ENCODE assay signal across 20 cellular contexts in the genomic region with DNA sequence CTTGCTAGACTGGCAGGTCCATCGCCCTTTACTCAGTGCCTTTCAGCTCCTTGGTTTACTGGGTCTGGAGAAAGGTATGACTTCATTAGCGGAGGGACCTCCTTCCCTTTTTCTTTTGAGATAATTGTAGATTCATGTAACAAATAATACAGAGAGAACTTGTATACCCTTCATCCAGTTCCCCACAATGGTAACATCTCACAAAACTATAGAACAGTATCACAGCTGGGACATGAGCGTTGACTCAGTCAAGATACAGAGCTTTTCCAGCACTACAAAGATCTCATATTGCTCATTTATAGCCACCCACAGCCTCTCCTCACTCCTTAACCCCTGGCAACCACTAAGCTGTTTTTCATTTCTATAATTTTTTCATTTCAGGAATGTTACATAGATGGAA. TPM values are rescaled to one million over a fixed set of nuclear protein-coding genes. Genes with fewer than 3 reads are reported as not detected.
DNase-seq lines count a peak whose midpoint lies in the region; ATAC-seq and TF ChIP-seq lines count a peak whose summit lies in the region.
"Had no signal": no experiment of that assay in that cellular context is flagged by ENCODE, and none has a peak within 500 bp of the region (broad histone marks: within the 10 kb centered on the region; RNA-seq: fewer than 3 reads in every experiment).

No MANE protein-coding gene starts in this region.

- peaks cover 29% of the 10 kb centered on the region; the same call in 1 of the 2 replicates for H3K36me3 ChIP-seq in GM23338 (ENCODE audit: insufficient read depth)
- H3K36me3 ChIP-seq in endodermal cell (ENCODE audit: control insufficient read depth, insufficient read depth, low read length): peaks cover 90% of the 10 kb centered on the region

- H3K27me3 Mint-ChIP-seq in GM23338 (ENCODE audit: insufficient read depth, low read depth, poor library complexity) (no peaks in the 10 kb centered on the region), endodermal cell (ENCODE audit: insufficient read depth) (no peaks in the 10 kb centered on the region)
- H3K27me3 Mint-ChIP-seq in stimulated activated memory B cell treated with anti-CD40 and anti-IgM and Interleukin-4, amounts not matched to agents 10 μg/mL and 1 μg/mL and 100 μg/mL, for 72 hours: no peaks in the 10 kb centered on the region
- H3K27me3 Mint-ChIP-seq in activated T-helper 2 cell treated with anti-CD3 and anti-CD28 coated beads, Interferon-gamma antibody, Interleukin-2, Interleukin-4, amounts not matched to agents 10 μg/mL and 5 μg/mL and 100 μg/mL, durations not matched to agents 14 hours and 24 hours and 36 hours (ENCODE audit: low read depth): peaks cover 6% of the 10 kb centered on the region

- TF ChIP-seq CTCF in GM23338 (conservative IDR thresholded peaks at IDR 0.05; ENCODE audit: low read depth in 2 of 2) (no peak), endodermal cell (conservative IDR thresholded peaks at IDR 0.05) (no peak)

- WGBS in endodermal cell (ENCODE audit: insufficient coverage in 1 of 2, insufficient read length in 1 of 2), 2 experiments: 100% methylated on average over 1 to 2 of the region's 3 CpGs

- peaks cover 100% of the 10 kb centered on the region for H3K79me2 ChIP-seq in GM23338 (replicated peaks; ENCODE audit: insufficient read depth)

- peaks cover 48% of the 10 kb centered on the region for H4K20me1 ChIP-seq in GM23338 (replicated peaks; ENCODE audit: insufficient read depth)

- H3K4me3 Mint-ChIP-seq in GM23338 (no peak overlapping the region), endodermal cell (no peak overlapping the region)
- H3K4me3 Mint-ChIP-seq in stimulated activated memory B cell treated with anti-CD40 and anti-IgM and Interleukin-4, amounts not matched to agents 10 μg/mL and 1 μg/mL and 100 μg/mL, for 72 hours: no peak overlapping the region
- H3K4me3 Mint-ChIP-seq in activated T-helper 2 cell treated with anti-CD3 and anti-CD28 coated beads, Interferon-gamma antibody, Interleukin-2, Interleukin-4, amounts not matched to agents 10 μg/mL and 5 μg/mL and 100 μg/mL, durations not matched to agents 14 hours and 24 hours and 36 hours (ENCODE audit: low read depth): no peak overlapping the region
- H3K4me3 Mint-ChIP-seq: CD4-positive, alpha-beta memory T cell; H9; HFFc6 had no signal

- H3K27me3 ChIP-seq in GM23338 (ENCODE audit: insufficient read depth) (no peaks in the 10 kb centered on the region), endodermal cell (ENCODE audit: control insufficient read depth, insufficient read depth, low read length, poor library complexity, severe bottlenecking) (no peaks in the 10 kb centered on the region)

- peaks cover 78% of the 10 kb centered on the region for H3K4me1 Mint-ChIP-seq in GM23338
- peaks cover 36% of the 10 kb centered on the region for H3K4me1 Mint-ChIP-seq in endodermal cell
- H3K4me1 Mint-ChIP-seq in stimulated activated memory B cell treated with anti-CD40 and anti-IgM and Interleukin-4, amounts not matched to agents 10 μg/mL and 1 μg/mL and 100 μg/mL, for 72 hours: peaks cover 68% of the 10 kb centered on the region
- no peaks in the 10 kb centered on the region for H3K4me1 Mint-ChIP-seq in activated T-helper 2 cell treated with anti-CD3 and anti-CD28 coated beads, Interferon-gamma antibody, Interleukin-2, Interleukin-4, amounts not matched to agents 10 μg/mL and 5 μg/mL and 100 μg/mL, durations not matched to agents 14 hours and 24 hours and 36 hours (ENCODE audit: low read depth)
- H3K4me1 Mint-ChIP-seq: CD4-positive, alpha-beta memory T cell had no signal

- ATAC-seq in GM23338: no peak
- no peak for ATAC-seq in stimulated activated memory B cell treated with anti-CD40 and anti-IgM and Interleukin-4, amounts not matched to agents 10 μg/mL and 1 μg/mL and 100 μg/mL, for 72 hours
- ATAC-seq: A549, HCT116 had no signal

- no peak overlapping the region for H3K9ac ChIP-seq in endodermal cell (ENCODE audit: extremely low read depth, low read length, poor library complexity, severe bottlenecking)
- H3K9ac ChIP-seq: GM23248 had no signal

- no peaks in the 10 kb centered on the region for H3K9me2 ChIP-seq in GM23338 (ENCODE audit: insufficient read depth)

- no peak overlapping the region for H2AFZ ChIP-seq in GM23338
- H2AFZ ChIP-seq: GM23248 had no signal

- H3K36me3 Mint-ChIP-seq in GM23338 (ENCODE audit: low read depth) (peaks cover 69% of the 10 kb centered on the region), endodermal cell (ENCODE audit: low read depth) (peaks cover 67% of the 10 kb centered on the region)
- peaks cover 69% of the 10 kb centered on the region for H3K36me3 Mint-ChIP-seq in stimulated activated memory B cell treated with anti-CD40 and anti-IgM and Interleukin-4, amounts not matched to agents 10 μg/mL and 1 μg/mL and 100 μg/mL, for 72 hours
- no peaks in the 10 kb centered on the region for H3K36me3 Mint-ChIP-seq in activated T-helper 2 cell treated with anti-CD3 and anti-CD28 coated beads, Interferon-gamma antibody, Interleukin-2, Interleukin-4, amounts not matched to agents 10 μg/mL and 5 μg/mL and 100 μg/mL, durations not matched to agents 14 hours and 24 hours and 36 hours (ENCODE audit: low read depth)

- DNase-seq in GM23338 (ENCODE audit: low spot score) (no peak), endodermal cell (no peak), iPS-NIHi7 (ENCODE audit: extremely low spot score) (no peak), HuH-7 (ENCODE audit: low spot score) (no peak)
- DNase-seq in activated T-helper 2 cell treated with anti-CD3 and anti-CD28 coated beads, Interferon-gamma antibody, Interleukin-2, Interleukin-4, amounts not matched to agents 10 μg/mL and 5 μg/mL and 100 μg/mL, durations not matched to agents 14 hours and 24 hours and 36 hours (ENCODE audit: low spot score): no peak
- DNase-seq: 8988T; ACHN; AML-193; C1 segment of cervical spinal cord; Calu3; CD4-positive, alpha-beta memory T cell; COR-L47; DMS53; DMS79 treated with DMSO at 0.1 percent for 48 hours; GM23248; H9; HFFc6 had no signal

- no peak overlapping the region; the same call in 1 of the 2 replicates for H3K4me2 ChIP-seq in GM23338
- H3K4me2 ChIP-seq: A549 had no signal

- H3K4me1 ChIP-seq in GM23338 (ENCODE audit: insufficient read depth) (peaks cover 53% of the 10 kb centered on the region), endodermal cell (ENCODE audit: control insufficient read depth, insufficient read depth, low read length) (peaks cover 14% of the 10 kb centered on the region)

- H3K27ac Mint-ChIP-seq in GM23338 (0 out of 2 replicates have a peak overlapping the region, but pooled peaks have one; percentile 25), endodermal cell (no peak overlapping the region)
- peak overlapping the region; percentile 43 for H3K27ac Mint-ChIP-seq in stimulated activated memory B cell treated with anti-CD40 and anti-IgM and Interleukin-4, amounts not matched to agents 10 μg/mL and 1 μg/mL and 100 μg/mL, for 72 hours
- no peak overlapping the region for H3K27ac Mint-ChIP-seq in activated T-helper 2 cell treated with anti-CD3 and anti-CD28 coated beads, Interferon-gamma antibody, Interleukin-2, Interleukin-4, amounts not matched to agents 10 μg/mL and 5 μg/mL and 100 μg/mL, durations not matched to agents 14 hours and 24 hours and 36 hours
- H3K27ac Mint-ChIP-seq: CD4-positive, alpha-beta memory T cell; HFFc6 had no signal

- H3K9me3 Mint-ChIP-seq in GM23338 (peaks cover 8% of the 10 kb centered on the region; the same call in 2 of the 3 replicates), endodermal cell (peaks cover 11% of the 10 kb centered on the region)
- peaks cover 5% of the 10 kb centered on the region for H3K9me3 Mint-ChIP-seq in stimulated activated memory B cell treated with anti-CD40 and anti-IgM and Interleukin-4, amounts not matched to agents 10 μg/mL and 1 μg/mL and 100 μg/mL, for 72 hours
- no peaks in the 10 kb centered on the region for H3K9me3 Mint-ChIP-seq in activated T-helper 2 cell treated with anti-CD3 and anti-CD28 coated beads, Interferon-gamma antibody, Interleukin-2, Interleukin-4, amounts not matched to agents 10 μg/mL and 5 μg/mL and 100 μg/mL, durations not matched to agents 14 hours and 24 hours and 36 hours

- intact Hi-C loops in activated T-helper 2 cell treated with anti-CD3 and anti-CD28 coated beads, Interferon-gamma antibody, Interleukin-2, Interleukin-4, amounts not matched to agents 10 μg/mL and 5 μg/mL and 100 μg/mL, durations not matched to agents 14 hours and 24 hours and 36 hours (cut with micrococcal nuclease): no loop called here

- peaks cover 25% of the 10 kb centered on the region for H3K9me3 ChIP-seq in endodermal cell (ENCODE audit: control insufficient read depth, low read length)

- H3K27ac ChIP-seq in GM23338 (ENCODE audit: low read depth) (peak overlapping the region; percentile 40; the same call in 1 of the 2 replicates), endodermal cell (ENCODE audit: low read depth, low read length) (no peak overlapping the region)
- H3K27ac ChIP-seq: A549, GM23248 had no signal

- H3K4me3 ChIP-seq in GM23338: no peak overlapping the region
- H3K4me3 ChIP-seq in endodermal cell (ENCODE audit: low read length): peak overlapping the region; percentile 48
- H3K4me3 ChIP-seq: A549, GM23248 had no signal

- peaks cover 25% of the 10 kb centered on the region; the same call in 1 of the 2 replicates for H3F3A ChIP-seq in GM23338 (replicated peaks; ENCODE audit: low read depth)

TF ChIP-seq in GM23338, 12 proteins besides CTCF, POLR2A, EP300 and RAD21:
- TF ChIP-seq JUNB (IDR thresholded peaks at IDR 0.05; ENCODE audit: unreplicated experiment) (no peak), ZNF331 (CRISPR knock-in tag; IDR thresholded peaks at IDR 0.05; ENCODE audit: low read depth) (no peak), STAT1 (IDR thresholded peaks at IDR 0.05; ENCODE audit: unreplicated experiment) (no peak)

RNA-seq across cellular contexts. Expression of gene ZNF532, which starts 59.8 kb away (rescaled TPM):
- 216 and 225 TPM in 2 replicates for total RNA-seq in GM23338 (2014; rRNA removed; shearing (Covaris generic))
- 49.8 and 51.5 TPM in 2 replicates for polyA plus RNA-seq in GM23338 (2016; fragmentation: Nextera tagmentation; extraction: Ambion mirVana)
- total RNA-seq in endodermal cell: 100 to 1,000 TPM; 138 to 207 TPM
- 164 TPM for polyA plus RNA-seq in endodermal cell (2013, experiment 1 of 2)
- polyA plus RNA-seq in endodermal cell (2013, experiment 2 of 2): 157 TPM
- total RNA-seq in activated T-helper 2 cell treated with anti-CD3 and anti-CD28 coated beads, Interferon-gamma antibody, Interleukin-2, Interleukin-4, amounts not matched to agents 10 μg/mL and 5 μg/mL and 100 μg/mL, durations not matched to agents 14 hours and 24 hours and 36 hours: 3.7 and 4.3 TPM in 2 replicates

Comparison
In these comparisons a context has a peak if more than half of its experiments do, and no peak if none do; other contexts are left out.
1. H3K27ac Mint-ChIP-seq: peak in GM23338 (single experiment) and stimulated activated memory B cell treated with anti-CD40 and anti-IgM and Interleukin-4, amounts not matched to agents 10 μg/mL and 1 μg/mL and 100 μg/mL, for 72 hours (single experiment); none in endodermal cell (single experiment) and activated T-helper 2 cell treated with anti-CD3 and anti-CD28 coated beads, Interferon-gamma antibody, Interleukin-2, Interleukin-4, amounts not matched to agents 10 μg/mL and 5 μg/mL and 100 μg/mL, durations not matched to agents 14 hours and 24 hours and 36 hours (single experiment).
2. RNA of gene ZNF532, which starts 59.8 kb away (total RNA-seq): 216 to 225 TPM in GM23338 and 138 to 207 TPM in endodermal cell; 3.7 to 4.3 TPM in activated T-helper 2 cell treated with anti-CD3 and anti-CD28 coated beads, Interferon-gamma antibody, Interleukin-2, Interleukin-4, amounts not matched to agents 10 μg/mL and 5 μg/mL and 100 μg/mL, durations not matched to agents 14 hours and 24 hours and 36 hours; every median in the first group is over 10 times any median in the second.